11 cellular contexts compared by ENCODE assay signal in the genomic region with DNA sequence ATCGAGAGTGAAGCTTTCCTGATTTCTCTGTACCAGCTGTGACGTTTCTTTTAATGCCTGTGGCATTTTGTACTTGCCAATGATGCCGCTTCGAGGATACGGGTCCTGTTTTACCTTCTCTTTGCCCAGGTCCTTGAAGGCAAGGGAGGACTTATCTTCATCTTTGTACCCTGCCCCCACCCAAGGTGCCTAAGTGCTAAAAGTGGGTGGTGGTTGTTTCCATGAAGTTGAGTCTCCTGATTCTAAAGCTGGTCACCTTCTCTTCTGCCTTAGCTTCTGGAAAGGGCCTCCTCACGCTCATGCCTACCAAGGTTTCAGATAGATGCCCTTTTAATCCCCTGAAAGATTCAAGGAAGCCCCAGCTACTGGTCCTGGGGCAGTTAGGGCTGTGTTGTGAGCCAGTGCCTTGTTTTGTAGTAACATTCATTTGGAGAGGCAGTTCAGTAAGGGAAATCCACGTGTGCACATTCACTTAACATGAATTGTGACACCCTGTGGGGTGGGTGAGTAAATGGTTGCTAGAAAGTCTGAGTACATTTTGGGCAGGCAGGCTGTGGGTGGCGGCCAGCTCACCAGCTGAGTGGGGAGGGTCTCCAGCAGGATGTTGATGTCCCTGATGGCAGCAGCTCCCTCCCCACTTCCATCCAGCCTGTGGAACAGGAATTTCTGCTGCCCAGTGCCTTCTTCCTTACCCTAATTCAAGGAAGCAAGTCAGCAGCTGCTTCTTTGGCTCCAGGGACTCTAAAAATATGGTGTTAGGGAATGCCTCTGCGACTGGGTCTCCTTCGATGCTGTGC. TPM values are rescaled to one million over a fixed set of nuclear protein-coding genes. Genes with fewer than 3 reads are reported as not detected.
DNase-seq lines count a peak whose midpoint lies in the region; ATAC-seq, FAIRE-seq and TF ChIP-seq lines count a peak whose summit lies in the region.
"Had no signal": no experiment of that assay in that cellular context is flagged by ENCODE, and none has a peak within 500 bp of the region (broad histone marks: within the 10 kb centered on the region; RNA-seq: fewer than 3 reads in every experiment).

No MANE protein-coding gene starts in this region.

- DNase-seq in stimulated activated CD4-positive, alpha-beta T cell treated with anti-CD3 and anti-CD28 coated beads, Interleukin-15, amount 100 ng/mL, for 24 hours = peak; percentile 58
- DNase-seq in stimulated activated CD4-positive, alpha-beta T cell treated with anti-CD3 and anti-CD28 coated beads, Interleukin-12 subunit alpha, Interleukin-12 subunit beta, amount 100 ng/mL, for 4 hours = no peak
- DNase-seq in chondrocyte (ENCODE audit: low spot score) (no peak), aorta (no peak), kidney (no peak), right lobe of liver (no peak)
- DNase-seq: Karpas-422, NCI-H510A had no signal

- H2AFZ ChIP-seq in neural cell (ENCODE audit: low read depth, low read length) = no peak overlapping the region

- peaks cover 58% of the 10 kb centered on the region for H4K20me1 ChIP-seq in neural cell (ENCODE audit: insufficient read depth)

- no peak overlapping the region for H3K4me2 ChIP-seq in neural cell (ENCODE audit: low read length)

- TF ChIP-seq EP300 in neural cell (conservative IDR thresholded peaks at IDR 0.05; ENCODE audit: poor library complexity, severe bottlenecking) = no peak

- H3K27ac ChIP-seq in neural cell (ENCODE audit: low read length) (no peak overlapping the region), aorta (ENCODE audit: low read depth in 1 of 2, low read length in 2 of 2) (peak overlapping the region; percentile 2 to 82), kidney (ENCODE audit: low read depth in 2 of 2, low read length in 2 of 2) (peak overlapping the region in 1 of 2 donors; percentile 62), right lobe of liver (no peak overlapping the region)

- H3K36me3 ChIP-seq in neural cell (ENCODE audit: insufficient read depth, low read length) = peaks cover 14% of the 10 kb centered on the region
- peaks cover 0 to 9% of the 10 kb centered on the region in 2 donors for H3K36me3 ChIP-seq in aorta (ENCODE audit: control insufficient read depth in 1 of 2, insufficient read depth in 2 of 2, low read length in 1 of 2)
- peaks cover 3 to 7% of the 10 kb centered on the region in 2 donors for H3K36me3 ChIP-seq in kidney (ENCODE audit: control insufficient read depth in 1 of 2, insufficient read depth in 2 of 2, low read length in 2 of 2)
- no peaks in the 10 kb centered on the region for H3K36me3 ChIP-seq in right lobe of liver

- H3K9ac ChIP-seq in neural cell (ENCODE audit: low read length) = no peak overlapping the region
- no peak overlapping the region for H3K9ac ChIP-seq in kidney (ENCODE audit: low read length in 2 of 2)

- WGBS in aorta, 2 donors = 22 to 23% methylated on average over 10 of the region's 10 CpGs
- WGBS in right lobe of liver (ENCODE audit: insufficient coverage, low coverage, low lambda C conversion rate, missing lambda C conversion rate) = 55% methylated on average over 6 of the region's 10 CpGs

- H3K27ac Mint-ChIP-seq in chondrocyte (ENCODE audit: unreplicated experiment) = peak overlapping the region; percentile 32

- intact Hi-C loops in aorta (cut with DNase I) (loop anchor here (5.0 to 10.0 kb wide), 6 partner anchors 35 to 237 kb away; no protein-coding TSS in a partner anchor), kidney (cut with DNase I) (no loop called here), right lobe of liver (cut with DNase I) (no loop called here)

- peaks cover 33% of the 10 kb centered on the region for H3K36me3 Mint-ChIP-seq in chondrocyte (ENCODE audit: low read depth)

- no peaks in the 10 kb centered on the region for H3K9me2 ChIP-seq in neural cell (ENCODE audit: insufficient read depth, low read length)

- H3K4me1 ChIP-seq in aorta (ENCODE audit: control insufficient read depth in 1 of 2, insufficient read depth in 2 of 2, low read length in 2 of 2) (peaks cover 5 to 9% of the 10 kb centered on the region in 2 donors), kidney (ENCODE audit: control insufficient read depth in 1 of 2, insufficient read depth in 1 of 2, low read depth in 1 of 2, low read length in 2 of 2) (peaks cover 0 to 29% of the 10 kb centered on the region in 2 donors), right lobe of liver (peaks cover 0 to 5% (median 0%) of the 10 kb centered on the region in 4 donors)

- H3K9me3 ChIP-seq in neural cell (ENCODE audit: low read length) (no peaks in the 10 kb centered on the region), aorta (ENCODE audit: control insufficient read depth, low read length) (no peaks in the 10 kb centered on the region), kidney (ENCODE audit: control insufficient read depth in 1 of 2, low read length in 2 of 2) (no peaks in the 10 kb centered on the region), right lobe of liver (no peaks in the 10 kb centered on the region)

- TF ChIP-seq RAD21 in neural cell (conservative IDR thresholded peaks at IDR 0.05) = no peak

- no peak for TF ChIP-seq POLR2A in right lobe of liver (IDR thresholded peaks at IDR 0.05)

- H3K79me2 ChIP-seq in neural cell (replicated peaks; ENCODE audit: insufficient read depth, low read length) = peaks cover 95% of the 10 kb centered on the region

- TF ChIP-seq CTCF in chondrocyte (IDR thresholded peaks at IDR 0.05) (no peak), neural cell (IDR thresholded peaks at IDR 0.05; ENCODE audit: poor library complexity, severe bottlenecking) (no peak), kidney (IDR thresholded peaks at IDR 0.05; ENCODE audit: borderline replicate concordance, extremely low read depth, insufficient read depth) (no peak), right lobe of liver (IDR thresholded peaks at IDR 0.05) (no peak)

- H3K27me3 ChIP-seq in neural cell (ENCODE audit: insufficient read depth, low read depth, low read length) (no peaks in the 10 kb centered on the region), aorta (ENCODE audit: control insufficient read depth in 1 of 2, insufficient read depth in 2 of 2, low read length in 1 of 2) (no peaks in the 10 kb centered on the region), right lobe of liver (no peaks in the 10 kb centered on the region)

- no peak for FAIRE-seq in kidney (lab: Jason Lieb, UNC)
- FAIRE-seq: GM12878 had no signal

- peak overlapping the region; percentile 5 for H3K4me3 Mint-ChIP-seq in chondrocyte (ENCODE audit: unreplicated experiment)

- no peaks in the 10 kb centered on the region for H3K27me3 Mint-ChIP-seq in chondrocyte (ENCODE audit: low read depth)

- H3K4me3 ChIP-seq in neural cell (ENCODE audit: low read length) (peak overlapping the region; percentile 87), aorta (ENCODE audit: low read length in 2 of 2) (no peak overlapping the region), kidney (ENCODE audit: low read length in 2 of 2) (no peak overlapping the region), right lobe of liver (no peak overlapping the region)
- H3K4me3 ChIP-seq: GM12878 had no signal

- peaks cover 76% of the 10 kb centered on the region for H3K4me1 Mint-ChIP-seq in chondrocyte (ENCODE audit: low read depth)

- no peak for ATAC-seq in aorta (ENCODE audit: low FRiP score)
- no peak for ATAC-seq in HG03342 (IDR thresholded peaks at IDR 0.05; ENCODE audit: unreplicated experiment)
- ATAC-seq in right lobe of liver = no peak
- ATAC-seq: GM12878 had no signal

- no peaks in the 10 kb centered on the region for H3F3A ChIP-seq in neural cell (ENCODE audit: insufficient read depth, low read length, poor library complexity, severe bottlenecking)

- no peaks in the 10 kb centered on the region for H3K9me3 Mint-ChIP-seq in chondrocyte (ENCODE audit: low read depth)

TF ChIP-seq in neural cell, 6 proteins besides CTCF, POLR2A, EP300 and RAD21:
- TF ChIP-seq TAF1 (IDR thresholded peaks at IDR 0.05; ENCODE audit: low read depth) = no peak
- TF ChIP-seq MXI1 (conservative IDR thresholded peaks at IDR 0.05; ENCODE audit: poor library complexity, severe bottlenecking) = no peak
- no peak for TF ChIP-seq SMC3 (conservative IDR thresholded peaks at IDR 0.05; ENCODE audit: poor library complexity)
- TF ChIP-seq POLR2AphosphoS5 (IDR thresholded peaks at IDR 0.05) = no peak
- TF ChIP-seq, protein P1, sequence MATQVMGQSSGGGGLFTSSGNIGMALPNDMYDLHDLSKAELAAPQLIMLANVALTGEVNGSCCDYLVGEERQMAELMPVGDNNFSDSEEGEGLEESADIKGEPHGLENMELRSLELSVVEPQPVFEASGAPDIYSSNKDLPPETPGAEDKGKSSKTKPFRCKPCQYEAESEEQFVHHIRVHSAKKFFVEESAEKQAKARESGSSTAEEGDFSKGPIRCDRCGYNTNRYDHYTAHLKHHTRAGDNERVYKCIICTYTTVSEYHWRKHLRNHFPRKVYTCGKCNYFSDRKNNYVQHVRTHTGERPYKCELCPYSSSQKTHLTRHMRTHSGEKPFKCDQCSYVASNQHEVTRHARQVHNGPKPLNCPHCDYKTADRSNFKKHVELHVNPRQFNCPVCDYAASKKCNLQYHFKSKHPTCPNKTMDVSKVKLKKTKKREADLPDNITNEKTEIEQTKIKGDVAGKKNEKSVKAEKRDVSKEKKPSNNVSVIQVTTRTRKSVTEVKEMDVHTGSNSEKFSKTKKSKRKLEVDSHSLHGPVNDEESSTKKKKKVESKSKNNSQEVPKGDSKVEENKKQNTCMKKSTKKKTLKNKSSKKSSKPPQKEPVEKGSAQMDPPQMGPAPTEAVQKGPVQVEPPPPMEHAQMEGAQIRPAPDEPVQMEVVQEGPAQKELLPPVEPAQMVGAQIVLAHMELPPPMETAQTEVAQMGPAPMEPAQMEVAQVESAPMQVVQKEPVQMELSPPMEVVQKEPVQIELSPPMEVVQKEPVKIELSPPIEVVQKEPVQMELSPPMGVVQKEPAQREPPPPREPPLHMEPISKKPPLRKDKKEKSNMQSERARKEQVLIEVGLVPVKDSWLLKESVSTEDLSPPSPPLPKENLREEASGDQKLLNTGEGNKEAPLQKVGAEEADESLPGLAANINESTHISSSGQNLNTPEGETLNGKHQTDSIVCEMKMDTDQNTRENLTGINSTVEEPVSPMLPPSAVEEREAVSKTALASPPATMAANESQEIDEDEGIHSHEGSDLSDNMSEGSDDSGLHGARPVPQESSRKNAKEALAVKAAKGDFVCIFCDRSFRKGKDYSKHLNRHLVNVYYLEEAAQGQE (IDR thresholded peaks at IDR 0.05; ENCODE audit: borderline replicate concordance) = no peak
TF ChIP-seq in neural cell: peak in this region for 0.

RNA-seq across cellular contexts. Expression of a gene that starts 6.2 kb away (rescaled TPM):
- 88.6 to 96.6 TPM (median 88.8 TPM) in 3 replicates for total RNA-seq in chondrocyte
- polyA plus RNA-seq in neural cell = 345 and 456 TPM in 2 replicates
- 337 and 433 TPM in 2 replicates for polyA minus RNA-seq in neural cell
- total RNA-seq in aorta = 100 to 1,000 TPM; 105 to 213 TPM
- 10 to 100 TPM; 56.1 to 83.8 TPM for polyA plus RNA-seq in aorta
- 81.9 TPM for total RNA-seq in kidney
- 27.2 TPM for polyA plus RNA-seq in kidney (ENCODE audit: insufficient read depth, low read depth, low replicate concordance)
- 10 to 100 TPM in 3 of 6 experiments, 1 to 10 TPM in 3; 4.3 to 17.6 (median 9.5) TPM for total RNA-seq in right lobe of liver

Comparison
In these comparisons a context has a peak if more than half of its experiments do, and no peak if none do; other contexts are left out.
1. H3K27ac ChIP-seq: peak in aorta (2 of 2); none in neural cell (single experiment) and right lobe of liver (0 of 3).
2. intact Hi-C loops: an anchor here in aorta (5.0 to 10.0 kb wide); none called in kidney and right lobe of liver.